Comparison of ENCODE assay signal across 8 cellular contexts in genomic region chr6:132512342-132512637, GRCh38. TPM values are rescaled to one million over a fixed set of nuclear protein-coding genes. Genes with fewer than 3 reads are reported as not detected.
DNase-seq lines count a peak whose midpoint lies in the region; TF ChIP-seq lines count a peak whose summit lies in the region.

No MANE protein-coding gene starts in this region.

- peaks cover 2% of the 10 kb centered on the region for H3K4me1 ChIP-seq in urinary bladder (ENCODE audit: insufficient read depth)

- H3K4me3 ChIP-seq in astrocyte of the spinal cord (ENCODE audit: low read depth, low read length), result peak overlapping the region; percentile 82
- peak overlapping the region; percentile 96 for H3K4me3 ChIP-seq in urinary bladder (ENCODE audit: low read depth, low read length)

- in situ Hi-C loops in astrocyte of the spinal cord (cut with HindIII; ENCODE audit: low sequenced_read_pairs), result no loop called here

- no peaks in the 10 kb centered on the region for H3K9me3 Mint-ChIP-seq in activated naive CD4-positive, alpha-beta T cell treated with anti-CD3 and anti-CD28 coated beads, Interleukin-2, amount 50 U/mL, for 24 hours

- H3K27ac ChIP-seq in urinary bladder (ENCODE audit: low read depth), result peak overlapping the region; percentile 89

- H3K36me3 Mint-ChIP-seq in activated naive CD4-positive, alpha-beta T cell treated with anti-CD3 and anti-CD28 coated beads, Interleukin-2, amount 50 U/mL, for 24 hours, result no peaks in the 10 kb centered on the region

- H3K27me3 Mint-ChIP-seq in activated naive CD4-positive, alpha-beta T cell treated with anti-CD3 and anti-CD28 coated beads, Interleukin-2, amount 50 U/mL, for 24 hours, result no peaks in the 10 kb centered on the region

- H3K36me3 ChIP-seq in urinary bladder (ENCODE audit: insufficient read depth), result no peaks in the 10 kb centered on the region

- no peak for TF ChIP-seq CTCF in astrocyte of the spinal cord (IDR thresholded peaks at IDR 0.05; ENCODE audit: low read depth, low read length)

- H3K4me1 Mint-ChIP-seq in activated naive CD4-positive, alpha-beta T cell treated with anti-CD3 and anti-CD28 coated beads, Interleukin-2, amount 50 U/mL, for 24 hours, result peaks cover 35% of the 10 kb centered on the region

- peak overlapping the region; percentile 88 for H3K4me3 Mint-ChIP-seq in activated naive CD4-positive, alpha-beta T cell treated with anti-CD3 and anti-CD28 coated beads, Interleukin-2, amount 50 U/mL, for 24 hours

- peak overlapping the region; percentile 57 for H3K27ac Mint-ChIP-seq in activated naive CD4-positive, alpha-beta T cell treated with anti-CD3 and anti-CD28 coated beads, Interleukin-2, amount 50 U/mL, for 24 hours

- WGBS in urinary bladder, result under 1% methylated on average over 7 of the region's 7 CpGs

- no peak for DNase-seq in activated naive CD4-positive, alpha-beta T cell (lab: John Stamatoyannopoulos, UW)
- no peak for DNase-seq in astrocyte of the spinal cord (ENCODE audit: low read depth, low spot score)
- DNase-seq in medulla oblongata (ENCODE audit: extremely low spot score), result peak; percentile 79
- no peak for DNase-seq in HK-2 (ENCODE audit: unreplicated experiment)
- no peak for DNase-seq in GDM1 (lab: John Stamatoyannopoulos, UW)
- DNase-seq in NCI-H146 (lab: John Stamatoyannopoulos, UW), result no peak

RNA-seq across cellular contexts. Expression of gene STX7, which starts 0.6 kb away (rescaled TPM):
- 41.1 TPM for total RNA-seq in urinary bladder
- polyA plus RNA-seq in urinary bladder, result 39.7 TPM

RNA-seq across cellular contexts. Expression of gene TAAR9, which starts 25.8 kb away (rescaled TPM):
- not detected for total RNA-seq in urinary bladder
- polyA plus RNA-seq in urinary bladder, result not detected

RNA-seq across cellular contexts. Expression of gene TAAR8, which starts 40.2 kb away (rescaled TPM):
- total RNA-seq in urinary bladder, result not detected
- not detected for polyA plus RNA-seq in urinary bladder

RNA-seq across cellular contexts. Expression of gene TAAR6, which starts 57.8 kb away (rescaled TPM):
- total RNA-seq in urinary bladder, result not detected
- polyA plus RNA-seq in urinary bladder, result not detected
